3 cellular contexts compared by ENCODE assay signal in genomic region chr7:34558026-34558425, GRCh38.
"Had no signal": no experiment of that assay in that cellular context is flagged by ENCODE, and none has a peak within 500 bp of the region (broad histone marks: within the 10 kb centered on the region; RNA-seq: fewer than 3 reads in every experiment).

No MANE protein-coding gene starts in this region.

- DNase-seq: GDM1, GF-D8 had no signal

- ATAC-seq: GM12878 had no signal

- H3K4me3 ChIP-seq: GM12878 had no signal
